ENCODE assay signal across 1 cellular context in the genomic region with DNA sequence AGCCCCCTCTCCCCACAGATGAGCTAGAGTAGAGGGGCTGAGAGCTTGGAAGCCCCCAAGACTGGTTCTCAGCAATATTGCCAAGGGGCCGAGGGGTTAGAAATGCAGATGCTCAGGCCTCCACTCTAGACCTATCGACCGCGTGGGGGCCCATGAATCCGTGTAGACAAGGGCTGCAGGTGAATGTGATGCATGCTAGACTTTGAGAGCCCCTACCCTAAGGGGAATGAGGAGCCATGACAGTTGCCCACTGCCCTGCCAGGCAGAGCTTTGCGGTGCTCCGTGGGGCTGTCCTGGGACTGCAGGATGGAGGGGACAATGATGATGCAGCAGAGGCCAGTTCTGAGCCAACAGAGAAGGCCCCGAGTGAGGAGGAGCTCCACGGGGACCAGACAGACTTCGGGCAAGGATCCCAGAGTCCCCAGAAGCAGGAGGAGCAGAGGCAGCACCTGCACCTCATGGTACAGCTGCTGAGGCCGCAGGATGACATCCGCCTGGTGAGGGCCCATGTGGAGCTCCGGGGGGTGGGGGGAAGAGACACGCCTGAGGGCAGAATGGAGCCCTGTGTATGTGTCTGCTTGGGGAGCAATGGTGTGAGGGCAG.
TF ChIP-seq lines count a peak whose summit lies in the region.

No MANE protein-coding gene starts in this region.

TF ChIP-seq in IMR-90, 13 proteins besides CTCF, POLR2A, EP300 and RAD21 (continued from another document):
- TF ChIP-seq, protein P1, sequence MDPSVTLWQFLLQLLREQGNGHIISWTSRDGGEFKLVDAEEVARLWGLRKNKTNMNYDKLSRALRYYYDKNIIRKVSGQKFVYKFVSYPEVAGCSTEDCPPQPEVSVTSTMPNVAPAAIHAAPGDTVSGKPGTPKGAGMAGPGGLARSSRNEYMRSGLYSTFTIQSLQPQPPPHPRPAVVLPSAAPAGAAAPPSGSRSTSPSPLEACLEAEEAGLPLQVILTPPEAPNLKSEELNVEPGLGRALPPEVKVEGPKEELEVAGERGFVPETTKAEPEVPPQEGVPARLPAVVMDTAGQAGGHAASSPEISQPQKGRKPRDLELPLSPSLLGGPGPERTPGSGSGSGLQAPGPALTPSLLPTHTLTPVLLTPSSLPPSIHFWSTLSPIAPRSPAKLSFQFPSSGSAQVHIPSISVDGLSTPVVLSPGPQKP (IDR thresholded peaks at IDR 0.05; ENCODE audit: borderline replicate concordance, low read depth, low read length) = no peak
- TF ChIP-seq BHLHE40 (IDR thresholded peaks at IDR 0.05; ENCODE audit: low read depth, low read length) (no peak), FOS (IDR thresholded peaks at IDR 0.05; ENCODE audit: low read depth, low read length) (no peak), CHD1 (IDR thresholded peaks at IDR 0.05; ENCODE audit: low read depth, low read length) (no peak), MAZ (IDR thresholded peaks at IDR 0.05; ENCODE audit: borderline replicate concordance, low read depth, low read length) (no peak), SMC3 (IDR thresholded peaks at IDR 0.05; ENCODE audit: low read depth, low read length) (no peak), MXI1 (IDR thresholded peaks at IDR 0.05; ENCODE audit: borderline replicate concordance, low read depth, low read length) (no peak), RCOR1 (IDR thresholded peaks at IDR 0.05; ENCODE audit: insufficient replicate concordance, low read length) (no peak)
- TF ChIP-seq, protein P2, sequence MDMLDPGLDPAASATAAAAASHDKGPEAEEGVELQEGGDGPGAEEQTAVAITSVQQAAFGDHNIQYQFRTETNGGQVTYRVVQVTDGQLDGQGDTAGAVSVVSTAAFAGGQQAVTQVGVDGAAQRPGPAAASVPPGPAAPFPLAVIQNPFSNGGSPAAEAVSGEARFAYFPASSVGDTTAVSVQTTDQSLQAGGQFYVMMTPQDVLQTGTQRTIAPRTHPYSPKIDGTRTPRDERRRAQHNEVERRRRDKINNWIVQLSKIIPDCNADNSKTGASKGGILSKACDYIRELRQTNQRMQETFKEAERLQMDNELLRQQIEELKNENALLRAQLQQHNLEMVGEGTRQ (IDR thresholded peaks at IDR 0.05; ENCODE audit: low read depth, low read length) = no peak
